1 cellular context compared by ENCODE assay signal in genomic region chr9:132877818-132878694, GRCh38.
A peak's percentile ranks its signal among the peaks of the same experiment; 100 is the strongest.
TF ChIP-seq lines count a peak whose summit lies in the region.

TSS of gene AK8 (minus strand) at chr9:132878284. CDS start at chr9:132878255, 29 bp downstream.

TF ChIP-seq in HEK293, 187 proteins besides CTCF, POLR2A, EP300 and RAD21 (continued from another document and continues in another):
- TF ChIP-seq ZNF18 (tag by site-specific recombination; IDR thresholded peaks at IDR 0.05) (no peak), ZIC2 (tag by site-specific recombination; IDR thresholded peaks at IDR 0.05) (no peak), PRDM2 (tag by site-specific recombination; IDR thresholded peaks at IDR 0.05; ENCODE audit: borderline replicate concordance) (no peak), ZNF292 (tag by site-specific recombination; IDR thresholded peaks at IDR 0.05; ENCODE audit: borderline replicate concordance, low read depth) (no peak), ZNF335 (tag by site-specific recombination; conservative IDR thresholded peaks at IDR 0.05) (peak; percentile 86), ZNF626 (tag by site-specific recombination; IDR thresholded peaks at IDR 0.05) (no peak), ZNF140 (tag by site-specific recombination; IDR thresholded peaks at IDR 0.05) (no peak), KLF8 (tag by site-specific recombination; IDR thresholded peaks at IDR 0.05) (peak; percentile 96), ZBTB1 (tag by site-specific recombination; IDR thresholded peaks at IDR 0.05) (no peak), ZNF394 (tag by site-specific recombination; IDR thresholded peaks at IDR 0.05; ENCODE audit: borderline replicate concordance) (no peak), MEIS1 (CRISPR knock-in tag; IDR thresholded peaks at IDR 0.05; ENCODE audit: borderline replicate concordance) (no peak), SP7 (tag by site-specific recombination; IDR thresholded peaks at IDR 0.05) (peak; percentile 56), ZNF2 (tag by site-specific recombination; IDR thresholded peaks at IDR 0.05) (no peak), SCRT2 (tag by site-specific recombination; IDR thresholded peaks at IDR 0.05) (no peak), ZNF791 (tag by site-specific recombination; IDR thresholded peaks at IDR 0.05) (no peak), ZNF76 (tag by site-specific recombination; IDR thresholded peaks at IDR 0.05; ENCODE audit: borderline replicate concordance, low read depth) (peak; percentile 67; the same call in 1 of the 2 replicates), OVOL3 (tag by site-specific recombination; IDR thresholded peaks at IDR 0.05) (no peak), FEZF1 (tag by site-specific recombination; IDR thresholded peaks at IDR 0.05) (no peak), HOXA7 (CRISPR knock-in tag; IDR thresholded peaks at IDR 0.05; ENCODE audit: borderline replicate concordance) (no peak), ZNF747 (tag by site-specific recombination; IDR thresholded peaks at IDR 0.05) (no peak), ZBTB49 (tag by site-specific recombination; IDR thresholded peaks at IDR 0.05; ENCODE audit: low read depth) (no peak), ZSCAN30 (tag by site-specific recombination; IDR thresholded peaks at IDR 0.05) (peak; percentile 82; the same call in 1 of the 2 replicates), ZXDB (tag by site-specific recombination; IDR thresholded peaks at IDR 0.05) (peak; percentile 67), ZNF169 (tag by site-specific recombination; IDR thresholded peaks at IDR 0.05) (no peak), ZNF488 (tag by site-specific recombination; IDR thresholded peaks at IDR 0.05) (no peak), GLI4 (tag by site-specific recombination; IDR thresholded peaks at IDR 0.05) (no peak), HOXD13 (CRISPR knock-in tag; IDR thresholded peaks at IDR 0.05; ENCODE audit: borderline replicate concordance) (no peak), ZBTB11 (tag by site-specific recombination; conservative IDR thresholded peaks at IDR 0.05; ENCODE audit: low read depth) (0 out of 2 replicates have a peak, but pooled peaks have one; percentile 10), ZNF692 (tag by site-specific recombination; IDR thresholded peaks at IDR 0.05) (peak; percentile 92), ZFHX2 (tag by site-specific recombination; conservative IDR thresholded peaks at IDR 0.05) (peak; percentile 57), ZNF560 (tag by site-specific recombination; IDR thresholded peaks at IDR 0.05; ENCODE audit: borderline replicate concordance) (no peak), ZNF362 (tag by site-specific recombination; IDR thresholded peaks at IDR 0.05) (no peak), ZNF645 (tag by site-specific recombination; IDR thresholded peaks at IDR 0.05) (no peak), ZNF148 (tag by site-specific recombination; IDR thresholded peaks at IDR 0.05; ENCODE audit: borderline replicate concordance) (no peak), ZSCAN16 (tag by site-specific recombination; IDR thresholded peaks at IDR 0.05) (no peak), ZNF600 (tag by site-specific recombination; IDR thresholded peaks at IDR 0.05) (no peak), RBAK (tag by site-specific recombination; IDR thresholded peaks at IDR 0.05) (no peak), GLI2 (tag by site-specific recombination; IDR thresholded peaks at IDR 0.05; ENCODE audit: borderline replicate concordance, low read depth) (no peak), YY1 (tag by site-specific recombination; IDR thresholded peaks at IDR 0.05) (peak; percentile 58), BCL11B (tag by site-specific recombination; IDR thresholded peaks at IDR 0.05; ENCODE audit: low read depth) (no peak)
